Comparison of ENCODE assay signal across 8 cellular contexts in the genomic region with DNA sequence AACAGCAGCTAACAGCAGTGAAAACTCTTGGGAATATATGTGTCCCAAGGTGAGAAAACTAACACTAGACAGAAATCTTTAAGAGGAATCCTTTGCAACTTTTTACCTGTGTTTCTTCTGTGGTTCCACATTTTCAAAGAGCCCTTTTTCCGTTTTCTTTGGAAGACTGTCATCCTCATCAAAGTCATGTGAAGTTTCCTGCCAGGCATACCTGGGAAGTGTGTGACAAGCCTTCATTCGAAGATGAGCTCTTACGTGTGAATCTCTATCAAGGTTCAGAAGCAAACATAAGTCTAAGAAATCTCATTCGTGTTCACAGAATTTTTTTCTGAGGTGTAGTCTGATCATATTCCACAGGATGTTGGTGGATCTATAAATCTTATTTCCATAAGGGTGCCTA.
"Had no signal": no experiment of that assay in that cellular context is flagged by ENCODE, and none has a peak within 500 bp of the region (broad histone marks: within the 10 kb centered on the region; RNA-seq: fewer than 3 reads in every experiment).

No MANE protein-coding gene starts in this region.

- DNase-seq: GM23248, GOT3, H7, H9, HCEC 1CT, HFFc6 had no signal

- H3K36me3 ChIP-seq: HAP-1 had no signal

- H3K27ac ChIP-seq: GM23248 had no signal

- H3K9me3 ChIP-seq: HAP-1 had no signal

- H3K4me2 ChIP-seq: GM23338 had no signal

- H3K9ac ChIP-seq: GM23248 had no signal

- H3K4me1 ChIP-seq: HAP-1 had no signal

- H3K4me3 ChIP-seq: GM23248, GM23338, HAP-1 had no signal

- H2AFZ ChIP-seq: GM23248 had no signal
